ENCODE assay signal across 15 cellular contexts in genomic region chr21:45262041-45262581, GRCh38. TPM values are rescaled to one million over a fixed set of nuclear protein-coding genes. Genes with fewer than 3 reads are reported as not detected.
DNase-seq lines count a peak whose midpoint lies in the region; ATAC-seq and TF ChIP-seq lines count a peak whose summit lies in the region.
"Had no signal": no experiment of that assay in that cellular context is flagged by ENCODE, and none has a peak within 500 bp of the region (broad histone marks: within the 10 kb centered on the region; RNA-seq: fewer than 3 reads in every experiment).

No MANE protein-coding gene starts in this region.

- H3K27ac Mint-ChIP-seq in activated T-cell treated with anti-CD3 and anti-CD28 coated beads, Interleukin-2, amount 50 U/mL, for 24 hours, result no peak overlapping the region
- peak overlapping the region; percentile 25 for H3K27ac Mint-ChIP-seq in stimulated activated naive B cell treated with anti-CD40 and anti-IgM and Interleukin-4, amounts not matched to agents 10 μg/mL and 1 μg/mL and 100 μg/mL, for 72 hours
- H3K27ac Mint-ChIP-seq: CD4-positive, alpha-beta T cell had no signal

- H3K79me2 ChIP-seq in OCI-LY7 (ENCODE audit: insufficient read depth, low read depth, low read length), result no peaks in the 10 kb centered on the region

- no peaks in the 10 kb centered on the region for H3K27me3 Mint-ChIP-seq in activated T-cell treated with anti-CD3 and anti-CD28 coated beads, Interleukin-2, amount 50 U/mL, for 24 hours
- peaks cover 0 to 11% of the 10 kb centered on the region in 2 donors for H3K27me3 Mint-ChIP-seq in stimulated activated naive B cell treated with anti-CD40 and anti-IgM and Interleukin-4, amounts not matched to agents 10 μg/mL and 1 μg/mL and 100 μg/mL, for 72 hours
- H3K27me3 Mint-ChIP-seq: CD4-positive, alpha-beta T cell had no signal

- 0 out of 2 replicates have a peak overlapping the region, but pooled peaks have one; percentile 2 for H2AFZ ChIP-seq in OCI-LY7 (ENCODE audit: low read length)

- H4K20me1 ChIP-seq in OCI-LY7 (ENCODE audit: insufficient read depth, low read length), result no peaks in the 10 kb centered on the region

- H3K4me1 Mint-ChIP-seq in activated T-cell treated with anti-CD3 and anti-CD28 coated beads, Interleukin-2, amount 50 U/mL, for 24 hours (ENCODE audit: low read depth), result peaks cover 15% of the 10 kb centered on the region
- H3K4me1 Mint-ChIP-seq in stimulated activated naive B cell treated with anti-CD40 and anti-IgM and Interleukin-4, amounts not matched to agents 10 μg/mL and 1 μg/mL and 100 μg/mL, for 72 hours, result peaks cover 5 to 9% of the 10 kb centered on the region in 2 donors

- ATAC-seq in left colon, result peak; percentile 29
- no peak for ATAC-seq in stimulated activated naive B cell treated with anti-CD40 and anti-IgM and Interleukin-4, amounts not matched to agents 10 μg/mL and 1 μg/mL and 100 μg/mL, for 72 hours (replicated peaks)
- ATAC-seq: A549 had no signal

- no peaks in the 10 kb centered on the region for H3K9me3 ChIP-seq in OCI-LY7 (ENCODE audit: low read length)
- H3K9me3 ChIP-seq: A549, SJCRH30 had no signal

- H3K27ac ChIP-seq in OCI-LY7 (ENCODE audit: low read depth, low read length, poor library complexity, severe bottlenecking), result no peak overlapping the region
- H3K27ac ChIP-seq: A549, SJCRH30 had no signal

- peak; percentile 9 for DNase-seq in activated T-cell treated with anti-CD3 and anti-CD28 coated beads, Interleukin-2, amount 50 U/mL, for 24 hours
- DNase-seq in activated T-cell treated with anti-CD3 and anti-CD28 coated beads for 4 hours (no peak), OCI-LY7 (ENCODE audit: low spot score) (no peak), left colon (no peak), GM19238 (ENCODE audit: insufficient read length, low spot score) (no peak), NCI-H1417 (lab: John Stamatoyannopoulos, UW) (no peak)
- no peak for DNase-seq in stimulated activated naive B cell treated with anti-CD40 and anti-IgM and Interleukin-4, amounts not matched to agents 10 μg/mL and 1 μg/mL and 100 μg/mL, for 72 hours
- no peak for DNase-seq in activated CD4-positive, alpha-beta T cell treated with anti-CD3 and anti-CD28 coated beads, Interleukin-2, amount 50 U/mL, for 1 hour
- DNase-seq: CD4-positive, alpha-beta T cell; HCEC 1CT; MV-4-11; NCI-H2081; NCI-H510A treated with DMSO at 0.1 percent for 48 hours; SJCRH30 had no signal

- TF ChIP-seq CTCF in OCI-LY7 (conservative IDR thresholded peaks at IDR 0.05; ENCODE audit: low read length), result no peak

- 0 out of 2 replicates have a peak, but pooled peaks cover 3% of the 10 kb centered on the region for H3K36me3 ChIP-seq in OCI-LY7 (ENCODE audit: insufficient read depth, low read length)

- BruUV-seq in OCI-LY7 (replicated peaks; lab: Mats Ljungman, UMichigan), result no TSS peak

- no peaks in the 10 kb centered on the region for H3K9me3 Mint-ChIP-seq in activated T-cell treated with anti-CD3 and anti-CD28 coated beads, Interleukin-2, amount 50 U/mL, for 24 hours
- no peaks in the 10 kb centered on the region for H3K9me3 Mint-ChIP-seq in stimulated activated naive B cell treated with anti-CD40 and anti-IgM and Interleukin-4, amounts not matched to agents 10 μg/mL and 1 μg/mL and 100 μg/mL, for 72 hours
- H3K9me3 Mint-ChIP-seq: CD4-positive, alpha-beta T cell had no signal

- no peak overlapping the region for H3K4me3 ChIP-seq in OCI-LY7 (ENCODE audit: low read depth, low read length, poor library complexity, severe bottlenecking)
- H3K4me3 ChIP-seq: A549, SJCRH30 had no signal

- intact Hi-C loops in OCI-LY7 (cut with micrococcal nuclease; ENCODE audit: unreplicated experiment) (no loop called here), left colon (cut with DNase I, micrococcal nuclease) (no loop called here)

- no peak overlapping the region for H3K4me2 ChIP-seq in OCI-LY7 (ENCODE audit: low read length)
- H3K4me2 ChIP-seq: A549 had no signal

- peaks cover 41% of the 10 kb centered on the region for H3K36me3 Mint-ChIP-seq in activated T-cell treated with anti-CD3 and anti-CD28 coated beads, Interleukin-2, amount 50 U/mL, for 24 hours (ENCODE audit: low read depth)
- H3K36me3 Mint-ChIP-seq in stimulated activated naive B cell treated with anti-CD40 and anti-IgM and Interleukin-4, amounts not matched to agents 10 μg/mL and 1 μg/mL and 100 μg/mL, for 72 hours, result peaks cover 19 to 40% of the 10 kb centered on the region in 2 donors

- H3K4me3 Mint-ChIP-seq in activated T-cell treated with anti-CD3 and anti-CD28 coated beads, Interleukin-2, amount 50 U/mL, for 24 hours, result no peak overlapping the region
- no peak overlapping the region for H3K4me3 Mint-ChIP-seq in stimulated activated naive B cell treated with anti-CD40 and anti-IgM and Interleukin-4, amounts not matched to agents 10 μg/mL and 1 μg/mL and 100 μg/mL, for 72 hours
- H3K4me3 Mint-ChIP-seq: CD4-positive, alpha-beta T cell had no signal

- no peaks in the 10 kb centered on the region for H3K4me1 ChIP-seq in OCI-LY7 (ENCODE audit: insufficient read depth, low read length, poor library complexity, severe bottlenecking)

- CTCF ChIA-PET in OCI-LY7 (lab: Charles Lee; ENCODE audit: unreplicated experiment), result no interaction called here

- H3K9me2 ChIP-seq in OCI-LY7 (ENCODE audit: insufficient read depth, low read length), result no peaks in the 10 kb centered on the region

- POLR2A ChIA-PET in OCI-LY7 (lab: Charles Lee), result no interaction called here

RNA-seq across cellular contexts. Expression of gene POFUT2, which starts 25.6 kb away (rescaled TPM):
- total RNA-seq in OCI-LY7 (2014; rRNA removed; shearing (Covaris generic)), result 14.4 and 20.5 TPM in 2 replicates
- total RNA-seq in OCI-LY7 (2022) (17.0 and 20.4 TPM in 2 replicates), left colon (10 to 100 TPM; 21.7 to 26.1 TPM)
